In genomic region chr6:158796353-158796752, GRCh38 we compare ENCODE assay signal across 15 cellular contexts. TPM values are rescaled to one million over a fixed set of nuclear protein-coding genes. Genes with fewer than 3 reads are reported as not detected.
A peak's percentile ranks its signal among the peaks of the same experiment; 100 is the strongest.
DNase-seq lines count a peak whose midpoint lies in the region; ATAC-seq and TF ChIP-seq lines count a peak whose summit lies in the region.
"Had no signal": no experiment of that assay in that cellular context is flagged by ENCODE, and none has a peak within 500 bp of the region (broad histone marks: within the 10 kb centered on the region; RNA-seq: fewer than 3 reads in every experiment).

No MANE protein-coding gene starts in this region.

- intact Hi-C loops in activated CD4-positive, alpha-beta memory T cell treated with anti-CD3 and anti-CD28 coated beads for 36 hours (cut with micrococcal nuclease), result no loop called here
- intact Hi-C loops in OCI-LY7 (cut with micrococcal nuclease; ENCODE audit: unreplicated experiment) (loop anchor here (10.0 kb wide), 1 partner anchor 92 kb away; no protein-coding TSS in a partner anchor), body of pancreas (cut with DNase I) (no loop called here)

- BruUV-seq in OCI-LY7 (replicated peaks; lab: Mats Ljungman, UMichigan), result no TSS peak

- no peaks in the 10 kb centered on the region for H3K79me1 ChIP-seq in trophoblast cell (ENCODE audit: low read length)

- H4K91ac ChIP-seq in trophoblast cell (ENCODE audit: low read depth, low read length), result no peak overlapping the region

- peak overlapping the region; percentile 22 for H3K4me3 ChIP-seq in OCI-LY7 (ENCODE audit: low read depth, low read length, poor library complexity, severe bottlenecking)
- no peak overlapping the region for H3K4me3 ChIP-seq in body of pancreas
- H3K4me3 ChIP-seq in trophoblast cell (ENCODE audit: low read depth, low read length), result no peak overlapping the region
- H3K4me3 ChIP-seq in coronary artery, result no peak overlapping the region
- H3K4me3 ChIP-seq: left lung, sigmoid colon had no signal

- no peak for ATAC-seq in body of pancreas
- ATAC-seq in GM19035 (IDR thresholded peaks at IDR 0.05; ENCODE audit: unreplicated experiment), result no peak
- ATAC-seq: left lung had no signal

- H3K9me3 ChIP-seq in OCI-LY7 (ENCODE audit: low read length) (no peaks in the 10 kb centered on the region), body of pancreas (no peaks in the 10 kb centered on the region), trophoblast cell (ENCODE audit: insufficient read depth, low read depth, low read length) (no peaks in the 10 kb centered on the region)
- H3K9me3 ChIP-seq: left lung, sigmoid colon had no signal

- peaks cover 83% of the 10 kb centered on the region for H3K4me1 Mint-ChIP-seq in activated CD4-positive, alpha-beta memory T cell treated with anti-CD3 and anti-CD28 coated beads for 36 hours (ENCODE audit: low read depth)
- peaks cover 77% of the 10 kb centered on the region for H3K4me1 Mint-ChIP-seq in activated CD4-positive, alpha-beta memory T cell treated with anti-CD3 and anti-CD28 coated beads, Interleukin-2, amount 10 ng/mL, durations not matched to agents 7 days and 5 days

- no peak overlapping the region for H4K8ac ChIP-seq in trophoblast cell (ENCODE audit: low read depth, low read length)

- H3K27ac Mint-ChIP-seq in activated CD4-positive, alpha-beta memory T cell treated with anti-CD3 and anti-CD28 coated beads for 36 hours, result peak overlapping the region; percentile 21
- H3K27ac Mint-ChIP-seq in activated CD4-positive, alpha-beta memory T cell treated with anti-CD3 and anti-CD28 coated beads, Interleukin-2, amount 10 ng/mL, durations not matched to agents 7 days and 5 days, result no peak overlapping the region

- WGBS in body of pancreas, 2 donors, result 89 to 96% methylated on average over 3 of the region's 3 CpGs
- no CpG with 5 or more reads among the region's 3 CpGs for WGBS in trophoblast cell (ENCODE audit: extremely low coverage, insufficient coverage, insufficient read length)

- no peak overlapping the region for H3K18ac ChIP-seq in trophoblast cell (ENCODE audit: low read length)

- no peak overlapping the region for H2BK120ac ChIP-seq in trophoblast cell (ENCODE audit: insufficient read depth, low read length, poor library complexity)

- peak overlapping the region; percentile 82 for H3K4ac ChIP-seq in trophoblast cell (ENCODE audit: low read depth, low read length)

- H2AK5ac ChIP-seq in trophoblast cell (ENCODE audit: low read length), result no peak overlapping the region

- no peak overlapping the region for H3K14ac ChIP-seq in trophoblast cell (ENCODE audit: low read length)

- POLR2A ChIA-PET in activated CD4-positive, alpha-beta memory T cell treated with anti-CD3 and anti-CD28 coated beads for 36 hours (lab: Charles Lee), result no interaction called here
- POLR2A ChIA-PET in activated CD4-positive, alpha-beta memory T cell treated with anti-CD3 and anti-CD28 coated beads, Interleukin-2, amount 10 ng/mL, durations not matched to agents 7 days and 5 days (lab: Charles Lee), result interaction anchor here (1.1 to 1.2 kb wide), 3 partner anchors 9 to 18 kb away, joined by 3 read pairs; no protein-coding TSS in a partner anchor
- POLR2A ChIA-PET in OCI-LY7 (lab: Charles Lee), result interaction anchor here (2.3 to 11.9 kb wide), 2 partner anchors 14 to 73 kb away, joined by 5 to 155 read pairs; no protein-coding TSS in a partner anchor

- TF ChIP-seq CTCF in OCI-LY7 (conservative IDR thresholded peaks at IDR 0.05; ENCODE audit: low read length) (no peak), body of pancreas (IDR thresholded peaks at IDR 0.05) (no peak), coronary artery (IDR thresholded peaks at IDR 0.05) (no peak)

- no peak overlapping the region for H4K12ac ChIP-seq in trophoblast cell (ENCODE audit: low read depth, low read length)

- H3K36me3 ChIP-seq in OCI-LY7 (ENCODE audit: insufficient read depth, low read length) (peaks cover 93% of the 10 kb centered on the region), body of pancreas (replicated peaks in 1 of 2; ENCODE audit: insufficient read depth in 1 of 2, low read depth in 2 of 2) (no peaks in the 10 kb centered on the region), trophoblast cell (ENCODE audit: control insufficient read depth in 1 of 2, insufficient read depth in 2 of 2, low read length in 2 of 2) (peaks cover 13 to 20% of the 10 kb centered on the region in 2 experiments)
- H3K36me3 ChIP-seq: left lung, sigmoid colon had no signal

- no peak overlapping the region for H3K4me3 Mint-ChIP-seq in activated CD4-positive, alpha-beta memory T cell treated with anti-CD3 and anti-CD28 coated beads for 36 hours
- no peak overlapping the region for H3K4me3 Mint-ChIP-seq in activated CD4-positive, alpha-beta memory T cell treated with anti-CD3 and anti-CD28 coated beads, Interleukin-2, amount 10 ng/mL, durations not matched to agents 7 days and 5 days
- H3K4me3 Mint-ChIP-seq: activated CD4-positive, alpha-beta T cell treated with anti-CD3 and anti-CD28 coated beads, Interleukin-2, amount 10 ng/mL, durations not matched to agents 7 days and 5 days had no signal

- H3K4me2 ChIP-seq in OCI-LY7 (ENCODE audit: low read length), result peak overlapping the region; percentile 77
- H3K4me2 ChIP-seq in trophoblast cell (ENCODE audit: low read length), result no peak overlapping the region

- no peaks in the 10 kb centered on the region for H3K27me3 Mint-ChIP-seq in activated CD4-positive, alpha-beta memory T cell treated with anti-CD3 and anti-CD28 coated beads for 36 hours
- no peaks in the 10 kb centered on the region for H3K27me3 Mint-ChIP-seq in activated CD4-positive, alpha-beta memory T cell treated with anti-CD3 and anti-CD28 coated beads, Interleukin-2, amount 10 ng/mL, durations not matched to agents 7 days and 5 days
- H3K27me3 Mint-ChIP-seq: activated CD4-positive, alpha-beta T cell treated with anti-CD3 and anti-CD28 coated beads, Interleukin-2, amount 10 ng/mL, durations not matched to agents 7 days and 5 days had no signal

- no peak for DNase-seq in activated CD4-positive, alpha-beta memory T cell treated with anti-CD3 and anti-CD28 coated beads for 36 hours
- DNase-seq in activated CD4-positive, alpha-beta memory T cell treated with anti-CD3 and anti-CD28 coated beads, Interleukin-2, amount 10 ng/mL, durations not matched to agents 7 days and 5 days, result no peak
- no peak for DNase-seq in OCI-LY7 (ENCODE audit: low spot score)
- no peak for DNase-seq in body of pancreas
- DNase-seq in trophoblast cell, result no peak
- no peak for DNase-seq in coronary artery (ENCODE audit: low spot score)
- DNase-seq in stimulated activated CD4-positive, alpha-beta T cell treated with anti-CD3 and anti-CD28 coated beads, Interleukin-15, amount 100 ng/mL, for 24 hours, result no peak
- DNase-seq: activated CD4-positive, alpha-beta T cell treated with anti-CD3 and anti-CD28 coated beads, Interleukin-2, amount 10 ng/mL, durations not matched to agents 7 days and 5 days; activated gamma-delta T cell treated with Interleukin-2 at 50 U/mL for 16 hours; HCEC 1CT; left lung; NCI-H187 treated with DMSO at 0.1 percent for 48 hours; NCI-H524 treated with DMSO at 0.1 percent for 48 hours; sigmoid colon had no signal

- CTCF ChIA-PET in activated CD4-positive, alpha-beta memory T cell treated with anti-CD3 and anti-CD28 coated beads for 36 hours (lab: Charles Lee), result interaction anchor here (0.8 to 2.5 kb wide), 2 partner anchors 176 to 204 kb away, joined by 4 to 10 read pairs; partner anchors contain the start of gene RSPH3
- CTCF ChIA-PET in activated CD4-positive, alpha-beta memory T cell treated with anti-CD3 and anti-CD28 coated beads, Interleukin-2, amount 10 ng/mL, durations not matched to agents 7 days and 5 days (lab: Charles Lee), result interaction anchor here (0.7 to 2.3 kb wide), 2 partner anchors 18 to 105 kb away, joined by 3 to 8 read pairs; no protein-coding TSS in a partner anchor
- CTCF ChIA-PET in OCI-LY7 (lab: Charles Lee; ENCODE audit: unreplicated experiment), result interaction anchor here (1.1 kb wide), 1 partner anchor 175 kb away, joined by 3 read pairs; no protein-coding TSS in a partner anchor

- no peak overlapping the region for H3K9ac ChIP-seq in trophoblast cell (ENCODE audit: low read length)

- H3K27me3 ChIP-seq in body of pancreas (no peaks in the 10 kb centered on the region), trophoblast cell (ENCODE audit: insufficient read depth, low read length) (no peaks in the 10 kb centered on the region)
- H3K27me3 ChIP-seq: left lung, sigmoid colon had no signal

- no peaks in the 10 kb centered on the region for H3K9me3 Mint-ChIP-seq in activated CD4-positive, alpha-beta memory T cell treated with anti-CD3 and anti-CD28 coated beads for 36 hours
- no peaks in the 10 kb centered on the region for H3K9me3 Mint-ChIP-seq in activated CD4-positive, alpha-beta memory T cell treated with anti-CD3 and anti-CD28 coated beads, Interleukin-2, amount 10 ng/mL, durations not matched to agents 7 days and 5 days
- H3K9me3 Mint-ChIP-seq: activated CD4-positive, alpha-beta T cell treated with anti-CD3 and anti-CD28 coated beads, Interleukin-2, amount 10 ng/mL, durations not matched to agents 7 days and 5 days had no signal

- no peak for TF ChIP-seq POLR2A in body of pancreas (IDR thresholded peaks at IDR 0.05)

- H2AFZ ChIP-seq in OCI-LY7 (ENCODE audit: low read length) (no peak overlapping the region), trophoblast cell (ENCODE audit: insufficient read depth, low read length, poor library complexity) (no peak overlapping the region)

- H3K9me2 ChIP-seq in OCI-LY7 (ENCODE audit: insufficient read depth, low read length), result no peaks in the 10 kb centered on the region

- peaks cover 100% of the 10 kb centered on the region for H3K79me2 ChIP-seq in OCI-LY7 (ENCODE audit: insufficient read depth, low read depth, low read length)
- H3K79me2 ChIP-seq in trophoblast cell (ENCODE audit: control insufficient read depth, insufficient read depth, low read length, poor library complexity), result peaks cover 42% of the 10 kb centered on the region

- H2BK5ac ChIP-seq in trophoblast cell (ENCODE audit: low read depth, low read length, poor library complexity), result no peak overlapping the region

- peak overlapping the region; percentile 62 for H3K27ac ChIP-seq in OCI-LY7 (ENCODE audit: low read depth, low read length, poor library complexity, severe bottlenecking)
- peak overlapping the region; percentile 7 to 93 (median 24) for H3K27ac ChIP-seq in body of pancreas
- no peak overlapping the region for H3K27ac ChIP-seq in trophoblast cell (ENCODE audit: low read depth, low read length)
- H3K27ac ChIP-seq in coronary artery, result no peak overlapping the region
- H3K27ac ChIP-seq: sigmoid colon had no signal

- H3K23ac ChIP-seq in trophoblast cell (ENCODE audit: low read length), result no peak overlapping the region

- H3K4me1 ChIP-seq in OCI-LY7 (ENCODE audit: insufficient read depth, low read length, poor library complexity, severe bottlenecking) (peaks cover 99% of the 10 kb centered on the region), body of pancreas (peaks cover 91% of the 10 kb centered on the region), trophoblast cell (ENCODE audit: control insufficient read depth in 1 of 2, insufficient read depth in 2 of 2, low read length in 2 of 2) (peaks cover 10 to 24% of the 10 kb centered on the region in 2 experiments)

- peaks cover 29% of the 10 kb centered on the region for H3K36me3 Mint-ChIP-seq in activated CD4-positive, alpha-beta memory T cell treated with anti-CD3 and anti-CD28 coated beads for 36 hours
- peaks cover 46% of the 10 kb centered on the region for H3K36me3 Mint-ChIP-seq in activated CD4-positive, alpha-beta memory T cell treated with anti-CD3 and anti-CD28 coated beads, Interleukin-2, amount 10 ng/mL, durations not matched to agents 7 days and 5 days (ENCODE audit: low read depth)

- H4K20me1 ChIP-seq in OCI-LY7 (ENCODE audit: insufficient read depth, low read length), result peaks cover 69% of the 10 kb centered on the region

- H2BK12ac ChIP-seq in trophoblast cell (ENCODE audit: low read length), result no peak overlapping the region

RNA-seq across cellular contexts. Expression of gene EZR, which starts 22.8 kb away (rescaled TPM):
- 100 to 1,000 TPM; 255 to 256 TPM for total RNA-seq in activated CD4-positive, alpha-beta memory T cell treated with anti-CD3 and anti-CD28 coated beads for 36 hours
- total RNA-seq in activated CD4-positive, alpha-beta memory T cell treated with anti-CD3 and anti-CD28 coated beads, Interleukin-2, amount 10 ng/mL, durations not matched to agents 7 days and 5 days, result 100 to 1,000 TPM; 225 to 228 TPM
- 268 and 360 TPM in 2 replicates for total RNA-seq in OCI-LY7 (2014; rRNA removed; shearing (Covaris generic))
- 415 and 440 TPM in 2 replicates for total RNA-seq in OCI-LY7 (2022)
- 100 to 1,000 TPM in 1 of 2 donors, 10 to 100 TPM in 1; 76.8 to 103 TPM for total RNA-seq in body of pancreas
- polyA plus RNA-seq in trophoblast cell (2013), result 490 and 492 TPM in 2 replicates

Comparison
In these comparisons a context has a peak if more than half of its experiments do, and no peak if none do; other contexts are left out.
1. H3K27ac ChIP-seq: peak in OCI-LY7 (single experiment) and body of pancreas (4 of 4); none in trophoblast cell (single experiment) and coronary artery (0 of 2).